26 cellular contexts compared by ENCODE assay signal in genomic region chr7:99004216-99004615, GRCh38.
DNase-seq lines count a peak whose midpoint lies in the region; ATAC-seq and TF ChIP-seq lines count a peak whose summit lies in the region.
"Had no signal": no experiment of that assay in that cellular context is flagged by ENCODE, and none has a peak within 500 bp of the region (broad histone marks: within the 10 kb centered on the region; RNA-seq: fewer than 3 reads in every experiment).

No MANE protein-coding gene starts in this region.

- H3K27me3 Mint-ChIP-seq in osteocyte (ENCODE audit: unreplicated experiment): no peaks in the 10 kb centered on the region

- H3K4me3 Mint-ChIP-seq in osteocyte (ENCODE audit: unreplicated experiment): no peak overlapping the region
- H3K4me3 Mint-ChIP-seq: CD14-positive monocyte; HFFc6; mesothelial cell of epicardium; nephron; stimulated activated effector memory CD8-positive, alpha-beta T cell treated with anti-CD3 and anti-CD28 coated beads, Interleukin-12 subunit alpha, Interleukin-12 subunit beta, amount 100 ng/mL, for 72 hours; WTC11 had no signal

- TF ChIP-seq POLR2A in heart left ventricle (IDR thresholded peaks at IDR 0.05): no peak

- H3K27ac ChIP-seq in right atrium auricular region: no peak overlapping the region
- no peak overlapping the region for H3K27ac ChIP-seq in heart left ventricle
- no peak overlapping the region for H3K27ac ChIP-seq in colonic mucosa
- H3K27ac ChIP-seq: epithelial cell of prostate, tibial artery had no signal

- no peaks in the 10 kb centered on the region for H3K9me3 Mint-ChIP-seq in osteocyte (ENCODE audit: unreplicated experiment)
- H3K9me3 Mint-ChIP-seq: CD14-positive monocyte; HFFc6; mesothelial cell of epicardium; nephron; stimulated activated effector memory CD8-positive, alpha-beta T cell treated with anti-CD3 and anti-CD28 coated beads, Interleukin-12 subunit alpha, Interleukin-12 subunit beta, amount 100 ng/mL, for 72 hours; WTC11 had no signal

- WGBS in heart left ventricle, 4 donors: 89 to 95% (median 90%) methylated on average over 8 of the region's 8 CpGs

- H3K36me3 Mint-ChIP-seq in osteocyte (ENCODE audit: unreplicated experiment): peaks cover 36% of the 10 kb centered on the region

- H3K9ac ChIP-seq in colonic mucosa (ENCODE audit: low read depth in 2 of 2, low read length in 2 of 2): no peak overlapping the region

- H3K36me3 ChIP-seq in right atrium auricular region: peaks cover 65% of the 10 kb centered on the region
- H3K36me3 ChIP-seq in heart left ventricle: peaks cover 0 to 99% (median 94%) of the 10 kb centered on the region in 9 donors
- H3K36me3 ChIP-seq in colonic mucosa: peaks cover 35% of the 10 kb centered on the region

- ATAC-seq in heart left ventricle (no peak), HG02938 (IDR thresholded peaks at IDR 0.05; ENCODE audit: unreplicated experiment) (no peak)
- ATAC-seq: stimulated activated effector memory CD8-positive, alpha-beta T cell treated with anti-CD3 and anti-CD28 coated beads, Interleukin-12 subunit alpha, Interleukin-12 subunit beta, amount 100 ng/mL, for 72 hours; WTC11 had no signal

- no peak overlapping the region for H3K4me3 ChIP-seq in right atrium auricular region
- H3K4me3 ChIP-seq in heart left ventricle: no peak overlapping the region
- H3K4me3 ChIP-seq in fibroblast of the aortic adventitia (ENCODE audit: low read depth, low read length): no peak overlapping the region
- H3K4me3 ChIP-seq in colonic mucosa: no peak overlapping the region
- H3K4me3 ChIP-seq: tibial artery had no signal

- H3K4me1 Mint-ChIP-seq in osteocyte (ENCODE audit: unreplicated experiment): peaks cover 5% of the 10 kb centered on the region
- H3K4me1 Mint-ChIP-seq: mesothelial cell of epicardium; nephron; stimulated activated effector memory CD8-positive, alpha-beta T cell treated with anti-CD3 and anti-CD28 coated beads, Interleukin-12 subunit alpha, Interleukin-12 subunit beta, amount 100 ng/mL, for 72 hours; WTC11 had no signal

- intact Hi-C loops in heart left ventricle (cut with DNase I): no loop called here
- intact Hi-C loops in colonic mucosa (cut with DNase I): no loop called here

- H3K9me3 ChIP-seq in right atrium auricular region (no peaks in the 10 kb centered on the region), heart left ventricle (no peaks in the 10 kb centered on the region), colonic mucosa (no peaks in the 10 kb centered on the region)
- H3K9me3 ChIP-seq: tibial artery had no signal

- no peaks in the 10 kb centered on the region for H3K27me3 ChIP-seq in right atrium auricular region
- H3K27me3 ChIP-seq in heart left ventricle: no peaks in the 10 kb centered on the region
- H3K27me3 ChIP-seq in colonic mucosa: no peaks in the 10 kb centered on the region
- H3K27me3 ChIP-seq: tibial artery had no signal

- peaks cover 0 to 12% of the 10 kb centered on the region in 2 donors for H3K4me1 ChIP-seq in right atrium auricular region
- H3K4me1 ChIP-seq in heart left ventricle: no peaks in the 10 kb centered on the region
- H3K4me1 ChIP-seq in colonic mucosa: no peaks in the 10 kb centered on the region
- H3K4me1 ChIP-seq: tibial artery had no signal

- TF ChIP-seq CTCF in right atrium auricular region (IDR thresholded peaks at IDR 0.05) (no peak), heart left ventricle (IDR thresholded peaks at IDR 0.05) (no peak), fibroblast of the aortic adventitia (IDR thresholded peaks at IDR 0.05; ENCODE audit: insufficient read depth, low read length) (no peak), osteocyte (IDR thresholded peaks at IDR 0.05) (no peak), colonic mucosa (IDR thresholded peaks at IDR 0.05) (no peak)

- DNase-seq in right atrium auricular region (ENCODE audit: low spot score) (peak; percentile 66), heart left ventricle (no peak), fibroblast of the aortic adventitia (ENCODE audit: low read depth) (peak; percentile 56), osteocyte (ENCODE audit: extremely low spot score, unreplicated experiment) (peak; percentile 72), kidney tubule cell (ENCODE audit: low spot score) (no peak), colonic mucosa (no peak), pons (ENCODE audit: low spot score) (no peak)
- DNase-seq: activated CD4-positive, alpha-beta T cell treated with anti-CD3 and anti-CD28 coated beads, Interleukin-2, amount 50 U/mL, for 4 hours; activated naive CD4-positive, alpha-beta T cell; activated T-cell treated with anti-CD3 and anti-CD28 coated beads for 4 hours; amygdala; central memory CD4-positive, alpha-beta T cell; EL; HFFc6; Karpas-422; NCI-H2029; OCI-M1; T1000; tibial artery had no signal

- H3K27ac Mint-ChIP-seq in osteocyte (ENCODE audit: unreplicated experiment): no peak overlapping the region
- H3K27ac Mint-ChIP-seq: CD14-positive monocyte, HFFc6, mesothelial cell of epicardium, WTC11 had no signal

Comparison
In these comparisons a context has a peak if more than half of its experiments do, and no peak if none do; other contexts are left out.
1. DNase-seq: peak in right atrium auricular region (single experiment), fibroblast of the aortic adventitia (single experiment) and osteocyte (single experiment); none in heart left ventricle (0 of 5), kidney tubule cell (single experiment), colonic mucosa (single experiment) and pons (single experiment).